Comparison of ENCODE assay signal across 16 cellular contexts in genomic region chr3:133426721-133427120, GRCh38. TPM values are rescaled to one million over a fixed set of nuclear protein-coding genes. Genes with fewer than 3 reads are reported as not detected.
DNase-seq lines count a peak whose midpoint lies in the region; ATAC-seq and TF ChIP-seq lines count a peak whose summit lies in the region.
"Had no signal": no experiment of that assay in that cellular context is flagged by ENCODE, and none has a peak within 500 bp of the region (broad histone marks: within the 10 kb centered on the region; RNA-seq: fewer than 3 reads in every experiment).

No MANE protein-coding gene starts in this region.

- H3K4me3 ChIP-seq in right cardiac atrium (ENCODE audit: low read length), result no peak overlapping the region
- H3K4me3 ChIP-seq in left ventricle myocardium inferior, result no peak overlapping the region
- no peak overlapping the region for H3K4me3 ChIP-seq in SK-N-SH (ENCODE audit: low read depth in 2 of 2, low read length in 1 of 2)
- no peak overlapping the region for H3K4me3 ChIP-seq in fibroblast of mammary gland (ENCODE audit: control insufficient read depth, low read depth, low read length)
- no peak overlapping the region for H3K4me3 ChIP-seq in mucosa of descending colon
- H3K4me3 ChIP-seq: ascending aorta, thyroid gland had no signal

- no peak overlapping the region for H3K4me2 ChIP-seq in SK-N-SH

- TF ChIP-seq EP300 in SK-N-SH (IDR thresholded peaks at IDR 0.05; ENCODE audit: borderline replicate concordance in 1 of 2, low read depth in 1 of 2, low read length in 1 of 2), result no peak

- H2AFZ ChIP-seq in SK-N-SH (ENCODE audit: low read depth), result no peak overlapping the region

- intact Hi-C loops in right cardiac atrium (cut with DNase I), result no loop called here
- intact Hi-C loops in left ventricle myocardium inferior (cut with micrococcal nuclease), result no loop called here
- intact Hi-C loops in mucosa of descending colon (cut with DNase I, micrococcal nuclease), result loop anchor here (10.0 kb wide), 2 partner anchors 392 to 702 kb away; partner anchors contain the start of genes NPHP3 (in 1 of the 2) and TMEM108 (in 1 of the 2)

- TF ChIP-seq RAD21 in SK-N-SH (IDR thresholded peaks at IDR 0.05; ENCODE audit: low read length), result no peak

- CTCF ChIA-PET in SK-N-SH (lab: Yijun Ruan, JAX), result interaction anchor here (1.3 to 4.3 kb wide), 4 partner anchors 18 to 701 kb away, joined by 3 to 28 read pairs (median 10); no protein-coding TSS in a partner anchor

- no peak overlapping the region for H3K9ac ChIP-seq in SK-N-SH

- H3F3A ChIP-seq in SK-N-SH (replicated peaks; ENCODE audit: insufficient read depth), result no peaks in the 10 kb centered on the region

- ATAC-seq in right cardiac atrium (peak; percentile 34 to 39), mucosa of descending colon (no peak), HG03439 (IDR thresholded peaks at IDR 0.05; ENCODE audit: unreplicated experiment) (no peak)
- ATAC-seq: HCT116 had no signal

- H3K27me3 ChIP-seq in right cardiac atrium (ENCODE audit: control insufficient read depth, insufficient read depth) (no peaks in the 10 kb centered on the region), left ventricle myocardium inferior (ENCODE audit: low read depth) (peaks cover 58% of the 10 kb centered on the region), SK-N-SH (ENCODE audit: insufficient read depth) (no peaks in the 10 kb centered on the region)
- H3K27me3 ChIP-seq: ascending aorta, BE2C, thyroid gland had no signal

- H3K36me3 ChIP-seq in left ventricle myocardium inferior (no peaks in the 10 kb centered on the region), SK-N-SH (replicated peaks in 1 of 2; ENCODE audit: control insufficient read depth in 1 of 2, insufficient read depth in 2 of 2, low read length in 1 of 2) (no peaks in the 10 kb centered on the region), mucosa of descending colon (ENCODE audit: low read depth) (no peaks in the 10 kb centered on the region)
- H3K36me3 ChIP-seq: ascending aorta, BE2C, thyroid gland had no signal

- DNase-seq in right cardiac atrium (no peak), left ventricle myocardium inferior (no peak), SK-N-SH (no peak), fibroblast of mammary gland (ENCODE audit: low read depth) (peak; percentile 79), stromal cell of bone marrow (ENCODE audit: low read depth) (peak; percentile 92), SHP77 treated with DMSO at 0.1 percent for 48 hours (lab: John Stamatoyannopoulos, UW) (no peak), mucosa of descending colon (no peak)
- DNase-seq: BE2C, DMS153, MM.1S, NCI-H2171, thyroid gland had no signal

- WGBS in right cardiac atrium, result 39% methylated on average over 2 of the region's 2 CpGs
- 69% methylated on average over 2 of the region's 2 CpGs for WGBS in SK-N-SH (ENCODE audit: low lambda C conversion rate)

- H3K4me1 ChIP-seq in right cardiac atrium (ENCODE audit: control insufficient read depth, insufficient read depth, low read length) (peaks cover 3% of the 10 kb centered on the region), left ventricle myocardium inferior (no peaks in the 10 kb centered on the region), SK-N-SH (ENCODE audit: control insufficient read depth in 1 of 2, insufficient read depth in 2 of 2, low read depth in 1 of 2, low read length in 1 of 2) (peaks cover 3 to 12% of the 10 kb centered on the region in 2 experiments; a peak in 2 of 4 replicates), mucosa of descending colon (ENCODE audit: low read depth) (peaks cover 4% of the 10 kb centered on the region)

- POLR2A ChIA-PET in SK-N-SH (lab: Yijun Ruan, JAX), result no interaction called here

- TF ChIP-seq CTCF in left ventricle myocardium inferior (IDR thresholded peaks at IDR 0.05; ENCODE audit: borderline replicate concordance) (no peak), SK-N-SH (IDR thresholded peaks at IDR 0.05) (no peak), fibroblast of mammary gland (conservative IDR thresholded peaks at IDR 0.05; ENCODE audit: control insufficient read depth, insufficient read depth, low read depth, low read length) (no peak), mucosa of descending colon (IDR thresholded peaks at IDR 0.05) (no peak)

- H3K9me3 ChIP-seq in right cardiac atrium (ENCODE audit: control insufficient read depth, low read length) (no peaks in the 10 kb centered on the region), left ventricle myocardium inferior (replicated peaks) (no peaks in the 10 kb centered on the region), SK-N-SH (no peaks in the 10 kb centered on the region), mucosa of descending colon (no peaks in the 10 kb centered on the region)
- H3K9me3 ChIP-seq: ascending aorta, BE2C, thyroid gland had no signal

- H3K9me2 ChIP-seq in SK-N-SH, result no peaks in the 10 kb centered on the region

- H3K79me2 ChIP-seq in SK-N-SH (ENCODE audit: insufficient read depth), result no peaks in the 10 kb centered on the region

- no peaks in the 10 kb centered on the region for H4K20me1 ChIP-seq in SK-N-SH (ENCODE audit: insufficient read depth)

- H3K27ac ChIP-seq in right cardiac atrium (ENCODE audit: low read length) (no peak overlapping the region), left ventricle myocardium inferior (replicated peaks) (no peak overlapping the region), SK-N-SH (ENCODE audit: low read depth in 2 of 2, low read length in 1 of 2) (no peak overlapping the region)
- H3K27ac ChIP-seq: ascending aorta, thyroid gland had no signal

TF ChIP-seq in SK-N-SH, 30 proteins besides CTCF, POLR2A, EP300 and RAD21:
- no peak for TF ChIP-seq POLR2AphosphoS5 (IDR thresholded peaks at IDR 0.05; ENCODE audit: low read depth, low read length)
- TF ChIP-seq TCF12 (IDR thresholded peaks at IDR 0.05), result 0 out of 2 replicates have a peak, but pooled peaks have one; percentile 20
- no peak for TF ChIP-seq MXI1 (IDR thresholded peaks at IDR 0.05; ENCODE audit: low read depth, low read length)
- TF ChIP-seq PBX3 (IDR thresholded peaks at IDR 0.05), result 0 out of 2 replicates have a peak, but pooled peaks have one; percentile 17
- TF ChIP-seq REST (IDR thresholded peaks at IDR 0.05; ENCODE audit: low read depth, low read length), result no peak

RNA-seq across cellular contexts. Expression of gene BFSP2, which starts 26.9 kb away (rescaled TPM):
- total RNA-seq in right cardiac atrium (not detected), left ventricle myocardium inferior (not detected), mucosa of descending colon (not detected)
- polyA plus RNA-seq in right cardiac atrium (not detected), SK-N-SH (2012; rRNA removed) (not detected in 2 replicates)
- polyA plus RNA-seq in SK-N-SH (2012; cell fraction: cytosol; rRNA removed), result not detected in 2 replicates
- not detected in 2 replicates for polyA plus RNA-seq in SK-N-SH (2012; cell fraction: nucleus; rRNA removed)
- total RNA-seq: ascending aorta, mononuclear cell, thyroid gland had no signal

Comparison
In these comparisons a context has a peak if more than half of its experiments do, and no peak if none do; other contexts are left out.
1. ATAC-seq: peak in right cardiac atrium (2 of 2); none in mucosa of descending colon (single experiment) and HG03439 (single experiment).
2. DNase-seq: peak in fibroblast of mammary gland (single experiment) and stromal cell of bone marrow (single experiment); none in right cardiac atrium (0 of 3), left ventricle myocardium inferior (single experiment), SK-N-SH (single experiment), SHP77 treated with DMSO at 0.1 percent for 48 hours (single experiment) and mucosa of descending colon (0 of 3).
3. intact Hi-C loops: an anchor here in mucosa of descending colon (10.0 kb wide); none called in right cardiac atrium and left ventricle myocardium inferior.